ENCODE assay signal across 9 cellular contexts in the genomic region with DNA sequence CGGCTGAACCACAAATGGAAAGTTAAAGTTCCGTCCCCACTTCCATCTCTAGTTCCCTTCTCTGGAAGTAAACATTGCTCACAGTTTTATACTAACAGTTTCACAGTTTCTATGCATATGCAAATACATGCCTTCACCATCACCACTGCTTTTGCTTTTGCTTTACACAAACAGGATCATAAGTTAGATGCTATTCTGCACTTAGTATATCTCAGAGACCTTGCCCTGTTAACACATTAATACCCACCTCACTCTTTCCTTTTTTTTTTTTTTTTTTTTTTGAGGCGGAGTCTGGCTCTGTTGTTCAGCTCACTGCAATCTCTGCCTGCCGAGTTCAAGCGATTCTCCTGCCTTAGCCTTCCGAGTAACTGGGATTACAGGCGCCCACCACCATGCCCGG. TPM values are rescaled to one million over a fixed set of nuclear protein-coding genes. Genes with fewer than 3 reads are reported as not detected.
DNase-seq lines count a peak whose midpoint lies in the region; ATAC-seq and TF ChIP-seq lines count a peak whose summit lies in the region.
"Had no signal": no experiment of that assay in that cellular context is flagged by ENCODE, and none has a peak within 500 bp of the region (broad histone marks: within the 10 kb centered on the region; RNA-seq: fewer than 3 reads in every experiment).

No MANE protein-coding gene starts in this region.

- H3K27me3 Mint-ChIP-seq in T-helper 1 cell treated with Interleukin-12 subunit alpha and Interleukin-12 subunit beta and Interleukin-4 antibody, amounts not matched to agents 30 μg/mL and 1 μg/mL, for 36 hours (ENCODE audit: low read depth) = no peaks in the 10 kb centered on the region

- H3K27ac ChIP-seq in sigmoid colon = peak overlapping the region; percentile 94 to 96 (median 96)

- H3K27ac Mint-ChIP-seq in T-helper 1 cell treated with Interleukin-12 subunit alpha and Interleukin-12 subunit beta and Interleukin-4 antibody, amounts not matched to agents 30 μg/mL and 1 μg/mL, for 36 hours = peak overlapping the region; percentile 96

- no peak for TF ChIP-seq POLR2A in sigmoid colon (IDR thresholded peaks at IDR 0.05)

- peak; percentile 14 for DNase-seq in DMS79 treated with DMSO at 0.1 percent for 48 hours (lab: John Stamatoyannopoulos, UW)
- DNase-seq in DMS79 (lab: John Stamatoyannopoulos, UW) = no peak
- DNase-seq in germinal center (ENCODE audit: low spot score) = peak; percentile 54
- no peak for DNase-seq in sigmoid colon
- DNase-seq in SKM-1 (lab: John Stamatoyannopoulos, UW; ENCODE audit: unreplicated experiment) = no peak
- DNase-seq in activated CD8-positive, alpha-beta memory T cell treated with anti-CD3 and anti-CD28 coated beads, Interleukin-2, amount 50 U/mL, for 48 hours = no peak

- no peaks in the 10 kb centered on the region for H3K9me3 ChIP-seq in sigmoid colon

- peaks cover 12% of the 10 kb centered on the region for H3K36me3 Mint-ChIP-seq in T-helper 1 cell treated with Interleukin-12 subunit alpha and Interleukin-12 subunit beta and Interleukin-4 antibody, amounts not matched to agents 30 μg/mL and 1 μg/mL, for 36 hours (ENCODE audit: low read depth)

- H3K9me3 Mint-ChIP-seq in T-helper 1 cell treated with Interleukin-12 subunit alpha and Interleukin-12 subunit beta and Interleukin-4 antibody, amounts not matched to agents 30 μg/mL and 1 μg/mL, for 36 hours = no peaks in the 10 kb centered on the region

- intact Hi-C loops in sigmoid colon (cut with DNase I) = loop anchor here (2.0 kb wide), 4 partner anchors 42 to 272 kb away; a partner anchor contains a TSS

- 1 to 2% methylated on average over 8 of the region's 8 CpGs for WGBS in sigmoid colon, 2 donors

- peaks cover 0 to 19% (median 13%) of the 10 kb centered on the region in 4 donors for H3K4me1 ChIP-seq in sigmoid colon

- H3K4me3 ChIP-seq in sigmoid colon = peak overlapping the region; percentile 64 to 87 (median 77)

- peaks cover 33% of the 10 kb centered on the region for H3K4me1 Mint-ChIP-seq in T-helper 1 cell treated with Interleukin-12 subunit alpha and Interleukin-12 subunit beta and Interleukin-4 antibody, amounts not matched to agents 30 μg/mL and 1 μg/mL, for 36 hours (ENCODE audit: low read depth)

- H3K36me3 ChIP-seq in sigmoid colon = peaks cover 3 to 12% (median 7%) of the 10 kb centered on the region in 4 donors

- no peak for TF ChIP-seq EP300 in sigmoid colon (IDR thresholded peaks at IDR 0.05)

- peak overlapping the region; percentile 99 for H3K4me3 Mint-ChIP-seq in T-helper 1 cell treated with Interleukin-12 subunit alpha and Interleukin-12 subunit beta and Interleukin-4 antibody, amounts not matched to agents 30 μg/mL and 1 μg/mL, for 36 hours

- TF ChIP-seq CTCF in sigmoid colon (IDR thresholded peaks at IDR 0.05) = no peak

- H3K27me3 ChIP-seq in sigmoid colon = no peaks in the 10 kb centered on the region

- ATAC-seq in HG02852 (IDR thresholded peaks at IDR 0.05; ENCODE audit: unreplicated experiment) = peak; percentile 45

RNA-seq across cellular contexts. Expression of a gene that starts 0.9 kb away (rescaled TPM):
- 10 to 100 TPM; 12.7 to 42.7 (median 19.6) TPM for total RNA-seq in sigmoid colon
- polyA plus RNA-seq in sigmoid colon = 10 to 100 TPM; 19.2 to 43.7 (median 22.9) TPM

RNA-seq across cellular contexts. Expression of a gene that starts 23.5 kb away (rescaled TPM):
- 1 to 10 TPM in 1 of 4 donors, under 1 TPM in 3; 0.33 to 1.4 (median 0.62) TPM for total RNA-seq in sigmoid colon
- under 1 TPM; 0.23 to 0.60 (median 0.23) TPM for polyA plus RNA-seq in sigmoid colon
- total RNA-seq: glomerular endothelial cell had no signal

RNA-seq across cellular contexts. Expression of a gene that starts 42.2 kb away (rescaled TPM):
- 10 to 100 TPM; 34.1 to 65.6 (median 50.7) TPM for total RNA-seq in sigmoid colon
- 10 to 100 TPM; 21.0 to 49.4 (median 29.8) TPM for polyA plus RNA-seq in sigmoid colon

RNA-seq across cellular contexts. Expression of a gene that starts 42.6 kb away (rescaled TPM):
- total RNA-seq in sigmoid colon = 100 to 1,000 TPM; 118 to 181 (median 146) TPM
- 100 to 1,000 TPM in 1 of 3 donors, 10 to 100 TPM in 2; 84.4 to 150 (median 99.7) TPM for polyA plus RNA-seq in sigmoid colon

RNA-seq across cellular contexts. Expression of a gene that starts 48.8 kb away (rescaled TPM):
- 10 to 100 TPM; 18.9 to 28.0 (median 22.8) TPM for total RNA-seq in sigmoid colon
- polyA plus RNA-seq in sigmoid colon = 10 to 100 TPM; 30.3 to 40.9 (median 32.4) TPM

Comparison
In these comparisons a context has a peak if more than half of its experiments do, and no peak if none do; other contexts are left out.
1. DNase-seq: peak in DMS79 treated with DMSO at 0.1 percent for 48 hours (single experiment) and germinal center (single experiment); none in DMS79 (single experiment), sigmoid colon (single experiment), SKM-1 (single experiment) and activated CD8-positive, alpha-beta memory T cell treated with anti-CD3 and anti-CD28 coated beads, Interleukin-2, amount 50 U/mL, for 48 hours (single experiment).